ENCODE assay signal across 36 cellular contexts in the genomic region with DNA sequence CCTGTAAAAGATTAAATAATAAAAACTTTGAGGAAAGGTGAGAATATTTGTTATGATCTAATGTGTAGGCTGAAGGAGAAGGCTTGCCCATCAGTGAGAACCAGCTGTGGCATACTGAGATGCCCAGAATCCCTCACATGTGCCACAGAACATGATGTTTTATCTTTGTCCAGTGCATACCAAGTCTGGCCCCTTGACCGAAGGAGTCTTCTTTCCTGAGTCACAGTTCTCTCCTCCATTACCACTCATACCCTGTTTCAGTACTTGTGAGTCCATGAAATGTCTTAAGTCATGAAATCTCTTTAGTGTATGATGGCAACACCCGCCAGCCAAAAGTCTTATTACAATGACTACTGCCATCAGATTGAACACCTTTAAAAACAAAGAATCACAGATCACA. TPM values are rescaled to one million over a fixed set of nuclear protein-coding genes. Genes with fewer than 3 reads are reported as not detected.
"Had no signal": no experiment of that assay in that cellular context is flagged by ENCODE, and none has a peak within 500 bp of the region (broad histone marks: within the 10 kb centered on the region; RNA-seq: fewer than 3 reads in every experiment).

No MANE protein-coding gene starts in this region.

- FAIRE-seq: astrocyte, bronchial epithelial cell had no signal

- H3K36me3 ChIP-seq: adrenal gland, ascending aorta, brain microvascular endothelial cell, breast epithelium, cardiac muscle cell had no signal

- H3K9me3 ChIP-seq: adrenal gland, ascending aorta, body of pancreas, breast epithelium had no signal

- H3K27me3 ChIP-seq: adrenal gland, ascending aorta, body of pancreas, brain microvascular endothelial cell, breast epithelium, cardiac muscle cell had no signal

- ATAC-seq: activated naive CD4-positive, alpha-beta T cell treated with anti-CD3 and anti-CD28 coated beads, Interleukin-2, amount 50 U/mL, for 72 hours; activated naive CD8-positive, alpha-beta T cell treated with anti-CD3 and anti-CD28 coated beads, Interleukin-2, amount 50 U/mL, for 24 hours; activated T-cell treated with anti-CD3 and anti-CD28 coated beads, Interleukin-2, amount 50 U/mL, for 4 hours; activated T-cell treated with anti-CD3 and anti-CD28 coated beads, Interleukin-2, amount 50 U/mL, for 72 hours; activated T-helper 17 cell treated with anti-CD3 and anti-CD28 coated beads, Interleukin-2, amount 50 U/mL, for 72 hours; body of pancreas had no signal

- H3K27ac ChIP-seq: adrenal gland, ascending aorta, body of pancreas, brain microvascular endothelial cell, breast epithelium, cardiac muscle cell had no signal

- DNase-seq: activated effector memory CD4-positive, alpha-beta T cell treated with anti-CD3 and anti-CD28 coated beads, Interleukin-2, amount 50 U/mL, for 16 hours; activated effector memory CD4-positive, alpha-beta T cell treated with Interleukin-2 at 50 U/mL for 16 hours; activated gamma-delta T cell; activated gamma-delta T cell treated with Interleukin-2 at 50 U/mL for 16 hours; activated naive CD4-positive, alpha-beta T cell; activated naive CD4-positive, alpha-beta T cell treated with anti-CD3 and anti-CD28 coated beads for 36 hours; activated naive CD4-positive, alpha-beta T cell treated with anti-CD3 and anti-CD28 coated beads, Interleukin-2, amount 10 ng/mL, durations not matched to agents 7 days and 5 days; activated naive CD4-positive, alpha-beta T cell treated with anti-CD3 and anti-CD28 coated beads, Interleukin-2, amount 50 U/mL, for 16 hours; activated naive CD4-positive, alpha-beta T cell treated with Interleukin-2 at 50 U/mL for 16 hours; activated naive CD8-positive, alpha-beta T cell treated with anti-CD3 and anti-CD28 coated beads for 36 hours; activated naive CD8-positive, alpha-beta T cell treated with anti-CD3 and anti-CD28 coated beads, Interleukin-2, amount 10 ng/mL, durations not matched to agents 7 days and 5 days; activated naive CD8-positive, alpha-beta T cell treated with anti-CD3 and anti-CD28 coated beads, Interleukin-2, amount 50 U/mL, for 24 hours; activated T-cell treated with anti-CD3 and anti-CD28 coated beads, Interleukin-2, amount 50 U/mL, for 1 hour; activated T-cell treated with anti-CD3 and anti-CD28 coated beads, Interleukin-2, amount 50 U/mL, for 24 hours; activated T-cell treated with anti-CD3 and anti-CD28 coated beads, Interleukin-2, amount 50 U/mL, for 4 hours; activated T-cell treated with anti-CD3 and anti-CD28 coated beads, Interleukin-2, amount 50 U/mL, for 48 hours; activated T-cell treated with anti-CD3 and anti-CD28 coated beads, Interleukin-2, amount 50 U/mL, for 72 hours; adrenal gland; amniotic stem cell; amygdala; anterior cingulate cortex; aorta; body of pancreas; brain microvascular endothelial cell; caudate nucleus; central memory CD4-positive, alpha-beta T cell; cerebellar nuclear complex had no signal

- H3K4me3 ChIP-seq: adrenal gland, ascending aorta, body of pancreas, breast epithelium, cardiac muscle cell had no signal

- H3K4me1 ChIP-seq: adrenal gland, ascending aorta, body of pancreas, breast epithelium had no signal

RNA-seq across cellular contexts. Expression of a gene that starts 42.7 kb away (rescaled TPM):
- total RNA-seq: activated naive CD4-positive, alpha-beta T cell treated with anti-CD3 and anti-CD28 coated beads for 36 hours; activated naive CD4-positive, alpha-beta T cell treated with anti-CD3 and anti-CD28 coated beads, Interleukin-2, amount 50 U/mL, for 72 hours; activated naive CD8-positive, alpha-beta T cell treated with anti-CD3 and anti-CD28 coated beads for 36 hours; activated naive CD8-positive, alpha-beta T cell treated with anti-CD3 and anti-CD28 coated beads, Interleukin-2, amount 10 ng/mL, durations not matched to agents 7 days and 5 days; activated T-cell treated with anti-CD3 and anti-CD28 coated beads, Interleukin-2, amount 50 U/mL, for 72 hours; activated T-helper 1 cell treated with anti-CD3 and anti-CD28 coated beads, Interleukin-12 subunit alpha, Interleukin-12 subunit beta, Interleukin-2, Interleukin-4 antibody, amounts not matched to agents 30 ng/mL and 10 ng/mL and 1 ng/mL, durations not matched to agents 14 hours and 24 hours and 36 hours; activated T-helper 17 cell treated with anti-CD3 and anti-CD28 coated beads, Interleukin-2, amount 50 U/mL, for 72 hours; activated T-helper 2 cell treated with anti-CD3 and anti-CD28 coated beads, Interferon-gamma antibody, Interleukin-2, Interleukin-4, amounts not matched to agents 10 μg/mL and 5 μg/mL and 100 μg/mL, durations not matched to agents 14 hours and 24 hours and 36 hours had no signal
